Comparison of ENCODE assay signal across 8 cellular contexts in the genomic region with DNA sequence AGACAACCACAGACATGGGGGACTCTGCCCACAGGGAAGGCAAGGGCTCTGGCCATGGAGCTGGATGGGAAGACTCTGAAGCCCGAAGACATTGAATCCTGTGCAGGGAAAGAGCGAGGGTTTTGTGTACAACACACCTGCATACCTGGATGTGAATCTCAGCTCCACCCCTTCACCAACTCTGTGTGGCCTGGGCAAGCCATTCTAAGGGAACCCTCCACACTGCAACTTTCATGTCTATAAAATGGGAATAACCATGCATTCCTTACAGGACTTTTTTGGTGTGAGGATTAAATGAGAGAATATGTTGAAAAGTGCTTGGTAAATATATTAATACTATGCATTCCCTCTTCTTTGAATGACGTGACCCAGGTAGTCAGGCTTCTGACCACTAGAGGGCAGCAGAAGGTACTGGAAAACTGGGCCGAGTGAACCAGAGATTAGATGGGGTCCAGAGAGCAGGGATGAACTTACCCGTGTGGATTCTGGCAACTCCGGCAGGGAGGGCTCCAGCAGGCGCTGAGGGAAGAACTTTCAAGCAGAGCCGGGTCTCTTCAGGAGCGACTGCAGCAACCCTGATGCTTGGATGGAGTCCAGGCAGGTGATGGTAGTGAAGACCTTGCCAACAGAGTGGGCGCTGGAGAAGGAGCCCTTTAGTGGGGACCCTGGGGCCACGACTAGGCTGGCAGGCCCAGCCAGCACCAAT. TPM values are rescaled to one million over a fixed set of nuclear protein-coding genes. Genes with fewer than 3 reads are reported as not detected.
DNase-seq lines count a peak whose midpoint lies in the region; ATAC-seq and TF ChIP-seq lines count a peak whose summit lies in the region.

No MANE protein-coding gene starts in this region.

- H3K36me3 ChIP-seq in OCI-LY7 (ENCODE audit: insufficient read depth, low read length), result no peaks in the 10 kb centered on the region

- CTCF ChIA-PET in OCI-LY7 (lab: Charles Lee; ENCODE audit: unreplicated experiment), result no interaction called here

- no peak overlapping the region for H3K4me2 ChIP-seq in OCI-LY7 (ENCODE audit: low read length)

- peaks cover 4% of the 10 kb centered on the region for H3K27me3 Mint-ChIP-seq in nephron (ENCODE audit: low read depth)
- H3K27me3 Mint-ChIP-seq in stimulated activated naive CD8-positive, alpha-beta T cell treated with anti-CD3 and anti-CD28 coated beads, Interleukin-15, amount 100 ng/mL, for 72 hours, result no peaks in the 10 kb centered on the region

- peak; percentile 57 for DNase-seq in activated gamma-delta T cell treated with Interleukin-2 at 50 U/mL for 16 hours
- DNase-seq in activated gamma-delta T cell (lab: John Stamatoyannopoulos, UW), result no peak
- peak; percentile 68 for DNase-seq in OCI-LY7 (ENCODE audit: low spot score)
- DNase-seq in activated T-cell treated with anti-CD3 and anti-CD28 coated beads, Interleukin-2, amount 50 U/mL, for 48 hours, result peak; percentile 76
- DNase-seq in fibroblast of mammary gland (ENCODE audit: low read depth), result peak; percentile 75
- peak; percentile 53 to 55 for DNase-seq in stimulated activated naive CD8-positive, alpha-beta T cell treated with anti-CD3 and anti-CD28 coated beads, Interleukin-15, amount 100 ng/mL, for 72 hours

- no peak for TF ChIP-seq EP300 in Ishikawa (IDR thresholded peaks at IDR 0.05; ENCODE audit: borderline replicate concordance)

- peak; percentile 93 for TF ChIP-seq RAD21 in Ishikawa (IDR thresholded peaks at IDR 0.05; ENCODE audit: low read depth)

- no peaks in the 10 kb centered on the region for H3K9me3 Mint-ChIP-seq in nephron
- H3K9me3 Mint-ChIP-seq in stimulated activated naive CD8-positive, alpha-beta T cell treated with anti-CD3 and anti-CD28 coated beads, Interleukin-15, amount 100 ng/mL, for 72 hours, result no peaks in the 10 kb centered on the region

- peaks cover 15% of the 10 kb centered on the region for H3K4me1 Mint-ChIP-seq in nephron
- H3K4me1 Mint-ChIP-seq in stimulated activated naive CD8-positive, alpha-beta T cell treated with anti-CD3 and anti-CD28 coated beads, Interleukin-15, amount 100 ng/mL, for 72 hours, result peaks cover 10% of the 10 kb centered on the region

- H3K27ac Mint-ChIP-seq in nephron, result peak overlapping the region; percentile 87 to 98 (median 89)
- H3K27ac Mint-ChIP-seq in stimulated activated naive CD8-positive, alpha-beta T cell treated with anti-CD3 and anti-CD28 coated beads, Interleukin-15, amount 100 ng/mL, for 72 hours, result no peak overlapping the region

- no peaks in the 10 kb centered on the region for H3K9me2 ChIP-seq in OCI-LY7 (ENCODE audit: insufficient read depth, low read length)

- peaks cover 23% of the 10 kb centered on the region for H3K36me3 Mint-ChIP-seq in nephron (ENCODE audit: low read depth)

- H3K4me3 ChIP-seq in OCI-LY7 (ENCODE audit: low read depth, low read length, poor library complexity, severe bottlenecking) (no peak overlapping the region), fibroblast of mammary gland (ENCODE audit: control insufficient read depth, low read depth, low read length) (no peak overlapping the region)

- H3K79me2 ChIP-seq in OCI-LY7 (ENCODE audit: insufficient read depth, low read depth, low read length), result no peaks in the 10 kb centered on the region

- no peaks in the 10 kb centered on the region for H4K20me1 ChIP-seq in OCI-LY7 (ENCODE audit: insufficient read depth, low read length)

- no peak overlapping the region for H2AFZ ChIP-seq in OCI-LY7 (ENCODE audit: low read length)

- H3K27ac ChIP-seq in OCI-LY7 (ENCODE audit: low read depth, low read length, poor library complexity, severe bottlenecking), result no peak overlapping the region

- peak overlapping the region in 2 of 3 experiments; percentile 55 to 66 for H3K4me3 Mint-ChIP-seq in nephron
- no peak overlapping the region for H3K4me3 Mint-ChIP-seq in stimulated activated naive CD8-positive, alpha-beta T cell treated with anti-CD3 and anti-CD28 coated beads, Interleukin-15, amount 100 ng/mL, for 72 hours

- POLR2A ChIA-PET in OCI-LY7 (lab: Charles Lee), result no interaction called here

- intact Hi-C loops in OCI-LY7 (cut with micrococcal nuclease; ENCODE audit: unreplicated experiment), result loop anchor here (1.0 kb wide), 2 partner anchors 110 to 126 kb away; no protein-coding TSS in a partner anchor

- BruUV-seq in OCI-LY7 (replicated peaks; lab: Mats Ljungman, UMichigan), result no TSS peak

- peak; percentile 67 for ATAC-seq in stimulated activated naive CD8-positive, alpha-beta T cell treated with anti-CD3 and anti-CD28 coated beads, Interleukin-15, amount 100 ng/mL, for 72 hours

- H3K4me1 ChIP-seq in OCI-LY7 (ENCODE audit: insufficient read depth, low read length, poor library complexity, severe bottlenecking), result peaks cover 9% of the 10 kb centered on the region

- H3K9me3 ChIP-seq in OCI-LY7 (ENCODE audit: low read length), result no peaks in the 10 kb centered on the region

- TF ChIP-seq CTCF in OCI-LY7 (conservative IDR thresholded peaks at IDR 0.05; ENCODE audit: low read length) (peak; percentile 95), fibroblast of mammary gland (conservative IDR thresholded peaks at IDR 0.05; ENCODE audit: control insufficient read depth, insufficient read depth, low read depth, low read length) (peak; percentile 91), nephron (IDR thresholded peaks at IDR 0.05; ENCODE audit: unreplicated experiment in 3 of 3) (peak; percentile 80 to 88 (median 82))

TF ChIP-seq in Ishikawa, 13 proteins besides CTCF, POLR2A, EP300 and RAD21:
- no peak for TF ChIP-seq YY1 (IDR thresholded peaks at IDR 0.05; ENCODE audit: low read depth)
- TF ChIP-seq ZBTB7A (IDR thresholded peaks at IDR 0.05; ENCODE audit: low read depth), result no peak
- peak; percentile 23; the same call in 1 of the 2 replicates for TF ChIP-seq NFIC (IDR thresholded peaks at IDR 0.05)

RNA-seq across cellular contexts. Expression of a gene that starts 0.9 kb away (rescaled TPM):
- total RNA-seq in OCI-LY7 (2014; rRNA removed; shearing (Covaris generic)), result 0.09 TPM in 1 of 2 replicates, not detected in the other
- total RNA-seq in OCI-LY7 (2022), result 0.18 and 0.44 TPM in 2 replicates

RNA-seq across cellular contexts. Expression of a gene that starts 27.0 kb away (rescaled TPM):
- 14.7 and 22.7 TPM in 2 replicates for total RNA-seq in OCI-LY7 (2014; rRNA removed; shearing (Covaris generic))
- 50.9 and 52.1 TPM in 2 replicates for total RNA-seq in OCI-LY7 (2022)

RNA-seq across cellular contexts. Expression of a gene that starts 54.2 kb away (rescaled TPM):
- total RNA-seq in OCI-LY7 (2014; rRNA removed; shearing (Covaris generic)), result 41.2 and 43.8 TPM in 2 replicates
- total RNA-seq in OCI-LY7 (2022), result 55.6 and 67.2 TPM in 2 replicates

Comparison
In these comparisons a context has a peak if more than half of its experiments do, and no peak if none do; other contexts are left out.
1. H3K27ac Mint-ChIP-seq: peak in nephron (3 of 3); none in stimulated activated naive CD8-positive, alpha-beta T cell treated with anti-CD3 and anti-CD28 coated beads, Interleukin-15, amount 100 ng/mL, for 72 hours (0 of 2).
2. H3K4me3 Mint-ChIP-seq: peak in nephron (2 of 3); none in stimulated activated naive CD8-positive, alpha-beta T cell treated with anti-CD3 and anti-CD28 coated beads, Interleukin-15, amount 100 ng/mL, for 72 hours (0 of 2).
3. Peak in every context shown above with its lines, with median percentiles within 50 percentile points of each other: CTCF ChIP-seq.